24 cellular contexts compared by ENCODE assay signal in genomic region chr14:76259029-76259735, GRCh38.
"Had no signal": no experiment of that assay in that cellular context is flagged by ENCODE, and none has a peak within 500 bp of the region (broad histone marks: within the 10 kb centered on the region; RNA-seq: fewer than 3 reads in every experiment).

No MANE protein-coding gene starts in this region.

- H3K9ac ChIP-seq: neural progenitor cell had no signal

- H3K27me3 ChIP-seq: hepatocyte, neural progenitor cell, ovary, suprapubic skin, thyroid gland had no signal

- H3K4me2 ChIP-seq: hepatocyte, neural progenitor cell had no signal

- H2AFZ ChIP-seq: hepatocyte, neural progenitor cell had no signal

- H3K79me2 ChIP-seq: hepatocyte had no signal

- H3K27ac ChIP-seq: epithelial cell of prostate, esophagus squamous epithelium, hepatocyte, neural progenitor cell, ovary, suprapubic skin, thyroid gland had no signal

- H3K4me3 ChIP-seq: esophagus squamous epithelium, hepatocyte, lung, neural progenitor cell, ovary, suprapubic skin, thyroid gland had no signal

- FAIRE-seq: kidney, urothelium cell line had no signal

- H3K9me3 ChIP-seq: esophagus squamous epithelium, ovary, suprapubic skin, thyroid gland had no signal

- DNase-seq: effector memory CD4-positive, alpha-beta T cell; esophagus squamous epithelium; foreskin melanocyte; head of caudate nucleus; kidney; left cardiac atrium; left ventricle myocardium superior; mesenchymal stem cell; midbrain; nucleus accumbens; ovary; right cardiac atrium; stimulated activated CD4-positive, alpha-beta T cell treated with anti-CD3 and anti-CD28 coated beads, Interleukin-4, amount 100 ng/mL, for 1 hour; stimulated activated CD8-positive, alpha-beta memory T cell treated with anti-CD3 and anti-CD28 coated beads, Interleukin-4, amount 100 ng/mL, for 48 hours; stimulated activated naive CD8-positive, alpha-beta T cell treated with anti-CD3 and anti-CD28 coated beads, Interleukin-15, Interleukin-2, amounts not matched to agents 100 U/mL and 50 U/mL, for 24 hours; thyroid gland had no signal

- H3K36me3 ChIP-seq: esophagus squamous epithelium, neural progenitor cell, ovary, suprapubic skin, thyroid gland had no signal

- ATAC-seq: left cardiac atrium; left ventricle myocardium superior; natural killer cell treated with Interleukin-12 subunit alpha and Interleukin-12 subunit beta and Interleukin-15 and Interleukin-18, amount 100 ng/mL, for 72 hours; right cardiac atrium; stimulated activated effector memory CD8-positive, alpha-beta T cell treated with anti-CD3 and anti-CD28 coated beads, Interleukin-12 subunit alpha, Interleukin-12 subunit beta, amount 100 ng/mL, for 72 hours; stimulated activated naive CD8-positive, alpha-beta T cell treated with anti-CD3 and anti-CD28 coated beads, Interleukin-15, Interleukin-2, amounts not matched to agents 100 U/mL and 50 U/mL, for 24 hours had no signal

- H3K4me1 ChIP-seq: esophagus squamous epithelium, suprapubic skin, thyroid gland had no signal
